Comparison of ENCODE assay signal across 9 cellular contexts in genomic region chr2:111054791-111055627, GRCh38.
A peak's percentile ranks its signal among the peaks of the same experiment; 100 is the strongest.
DNase-seq lines count a peak whose midpoint lies in the region; ATAC-seq and TF ChIP-seq lines count a peak whose summit lies in the region.
"Had no signal": no experiment of that assay in that cellular context is flagged by ENCODE, and none has a peak within 500 bp of the region (broad histone marks: within the 10 kb centered on the region; RNA-seq: fewer than 3 reads in every experiment).

No MANE protein-coding gene starts in this region.

- intact Hi-C loops in activated CD4-positive, alpha-beta memory T cell treated with anti-CD3 and anti-CD28 coated beads for 36 hours (cut with micrococcal nuclease): loop anchor here (1.0 to 2.0 kb wide), 3 partner anchors 12 to 45 kb away; no protein-coding TSS in a partner anchor

- H3K27ac Mint-ChIP-seq in activated CD4-positive, alpha-beta memory T cell treated with anti-CD3 and anti-CD28 coated beads for 36 hours: no peak overlapping the region
- H3K27ac Mint-ChIP-seq in activated CD4-positive, alpha-beta memory T cell treated with anti-CD3 and anti-CD28 coated beads, Interleukin-2, amount 10 ng/mL, durations not matched to agents 7 days and 5 days: no peak overlapping the region
- peak overlapping the region; percentile 92 for H3K27ac Mint-ChIP-seq in activated naive CD8-positive, alpha-beta T cell
- peak overlapping the region; percentile 77 for H3K27ac Mint-ChIP-seq in stimulated activated memory B cell treated with anti-CD40 and anti-IgM and Interleukin-4, amounts not matched to agents 10 μg/mL and 1 μg/mL and 100 μg/mL, for 72 hours
- no peak overlapping the region for H3K27ac Mint-ChIP-seq in HFFc6

- H3K4me3 Mint-ChIP-seq in activated CD4-positive, alpha-beta memory T cell treated with anti-CD3 and anti-CD28 coated beads for 36 hours: no peak overlapping the region
- H3K4me3 Mint-ChIP-seq in activated CD4-positive, alpha-beta memory T cell treated with anti-CD3 and anti-CD28 coated beads, Interleukin-2, amount 10 ng/mL, durations not matched to agents 7 days and 5 days: no peak overlapping the region
- H3K4me3 Mint-ChIP-seq in activated naive CD8-positive, alpha-beta T cell: peak overlapping the region; percentile 73
- H3K4me3 Mint-ChIP-seq in stimulated activated memory B cell treated with anti-CD40 and anti-IgM and Interleukin-4, amounts not matched to agents 10 μg/mL and 1 μg/mL and 100 μg/mL, for 72 hours: peak overlapping the region; percentile 19
- no peak overlapping the region for H3K4me3 Mint-ChIP-seq in HFFc6

- peaks cover 33% of the 10 kb centered on the region for H3K4me1 Mint-ChIP-seq in activated CD4-positive, alpha-beta memory T cell treated with anti-CD3 and anti-CD28 coated beads for 36 hours (ENCODE audit: low read depth)
- H3K4me1 Mint-ChIP-seq in activated CD4-positive, alpha-beta memory T cell treated with anti-CD3 and anti-CD28 coated beads, Interleukin-2, amount 10 ng/mL, durations not matched to agents 7 days and 5 days: peaks cover 11% of the 10 kb centered on the region
- peaks cover 41% of the 10 kb centered on the region for H3K4me1 Mint-ChIP-seq in activated naive CD8-positive, alpha-beta T cell (ENCODE audit: low read depth)
- peaks cover 53% of the 10 kb centered on the region for H3K4me1 Mint-ChIP-seq in stimulated activated memory B cell treated with anti-CD40 and anti-IgM and Interleukin-4, amounts not matched to agents 10 μg/mL and 1 μg/mL and 100 μg/mL, for 72 hours
- no peaks in the 10 kb centered on the region for H3K4me1 Mint-ChIP-seq in HFFc6 (ENCODE audit: low read depth)

- DNase-seq in activated CD4-positive, alpha-beta memory T cell treated with anti-CD3 and anti-CD28 coated beads for 36 hours: peak; percentile 74
- DNase-seq in activated CD4-positive, alpha-beta memory T cell treated with anti-CD3 and anti-CD28 coated beads, Interleukin-2, amount 10 ng/mL, durations not matched to agents 7 days and 5 days: no peak
- DNase-seq in NCI-H1930 (lab: John Stamatoyannopoulos, UW) (no peak), EL (no peak), HFFc6 (no peak)
- DNase-seq: MG63 had no signal

- peak; percentile 64 for ATAC-seq in HG02973 (IDR thresholded peaks at IDR 0.05; ENCODE audit: unreplicated experiment)
- ATAC-seq in stimulated activated memory B cell treated with anti-CD40 and anti-IgM and Interleukin-4, amounts not matched to agents 10 μg/mL and 1 μg/mL and 100 μg/mL, for 72 hours: peak; percentile 90

- H3K27me3 Mint-ChIP-seq in activated CD4-positive, alpha-beta memory T cell treated with anti-CD3 and anti-CD28 coated beads for 36 hours: peaks cover 61% of the 10 kb centered on the region
- H3K27me3 Mint-ChIP-seq in activated CD4-positive, alpha-beta memory T cell treated with anti-CD3 and anti-CD28 coated beads, Interleukin-2, amount 10 ng/mL, durations not matched to agents 7 days and 5 days: peaks cover 44% of the 10 kb centered on the region
- peaks cover 2% of the 10 kb centered on the region for H3K27me3 Mint-ChIP-seq in activated naive CD8-positive, alpha-beta T cell
- peaks cover 17% of the 10 kb centered on the region for H3K27me3 Mint-ChIP-seq in stimulated activated memory B cell treated with anti-CD40 and anti-IgM and Interleukin-4, amounts not matched to agents 10 μg/mL and 1 μg/mL and 100 μg/mL, for 72 hours
- H3K27me3 Mint-ChIP-seq in HFFc6 (ENCODE audit: insufficient read depth): peaks cover 41% of the 10 kb centered on the region

- peaks cover 1% of the 10 kb centered on the region for H3K36me3 Mint-ChIP-seq in activated CD4-positive, alpha-beta memory T cell treated with anti-CD3 and anti-CD28 coated beads for 36 hours
- no peaks in the 10 kb centered on the region for H3K36me3 Mint-ChIP-seq in activated CD4-positive, alpha-beta memory T cell treated with anti-CD3 and anti-CD28 coated beads, Interleukin-2, amount 10 ng/mL, durations not matched to agents 7 days and 5 days (ENCODE audit: low read depth)
- H3K36me3 Mint-ChIP-seq in activated naive CD8-positive, alpha-beta T cell: peaks cover 2% of the 10 kb centered on the region
- H3K36me3 Mint-ChIP-seq in stimulated activated memory B cell treated with anti-CD40 and anti-IgM and Interleukin-4, amounts not matched to agents 10 μg/mL and 1 μg/mL and 100 μg/mL, for 72 hours: peaks cover 8% of the 10 kb centered on the region
- H3K36me3 Mint-ChIP-seq in HFFc6 (ENCODE audit: low read depth): no peaks in the 10 kb centered on the region

- POLR2A ChIA-PET in activated CD4-positive, alpha-beta memory T cell treated with anti-CD3 and anti-CD28 coated beads for 36 hours (lab: Charles Lee): interaction anchor here (1.8 kb wide), 1 partner anchor 12 kb away, joined by 5 read pairs; no protein-coding TSS in a partner anchor
- POLR2A ChIA-PET in activated CD4-positive, alpha-beta memory T cell treated with anti-CD3 and anti-CD28 coated beads, Interleukin-2, amount 10 ng/mL, durations not matched to agents 7 days and 5 days (lab: Charles Lee): no interaction called here

- CTCF ChIA-PET in activated CD4-positive, alpha-beta memory T cell treated with anti-CD3 and anti-CD28 coated beads for 36 hours (lab: Charles Lee): no interaction called here
- CTCF ChIA-PET in activated CD4-positive, alpha-beta memory T cell treated with anti-CD3 and anti-CD28 coated beads, Interleukin-2, amount 10 ng/mL, durations not matched to agents 7 days and 5 days (lab: Charles Lee): no interaction called here

- TF ChIP-seq CTCF in HFFc6 (IDR thresholded peaks at IDR 0.05): no peak

- H3K9me3 Mint-ChIP-seq in activated CD4-positive, alpha-beta memory T cell treated with anti-CD3 and anti-CD28 coated beads for 36 hours: peaks cover under 1% of the 10 kb centered on the region
- H3K9me3 Mint-ChIP-seq in activated CD4-positive, alpha-beta memory T cell treated with anti-CD3 and anti-CD28 coated beads, Interleukin-2, amount 10 ng/mL, durations not matched to agents 7 days and 5 days: no peaks in the 10 kb centered on the region
- H3K9me3 Mint-ChIP-seq in activated naive CD8-positive, alpha-beta T cell (ENCODE audit: low read depth): no peaks in the 10 kb centered on the region
- H3K9me3 Mint-ChIP-seq in stimulated activated memory B cell treated with anti-CD40 and anti-IgM and Interleukin-4, amounts not matched to agents 10 μg/mL and 1 μg/mL and 100 μg/mL, for 72 hours: peaks cover 4% of the 10 kb centered on the region
- no peaks in the 10 kb centered on the region; the same call in 1 of the 2 replicates for H3K9me3 Mint-ChIP-seq in HFFc6

Comparison
In these comparisons a context has a peak if more than half of its experiments do, and no peak if none do; other contexts are left out.
1. H3K27ac Mint-ChIP-seq: peak in activated naive CD8-positive, alpha-beta T cell (single experiment) and stimulated activated memory B cell treated with anti-CD40 and anti-IgM and Interleukin-4, amounts not matched to agents 10 μg/mL and 1 μg/mL and 100 μg/mL, for 72 hours (single experiment); none in activated CD4-positive, alpha-beta memory T cell treated with anti-CD3 and anti-CD28 coated beads for 36 hours (single experiment), activated CD4-positive, alpha-beta memory T cell treated with anti-CD3 and anti-CD28 coated beads, Interleukin-2, amount 10 ng/mL, durations not matched to agents 7 days and 5 days (single experiment) and HFFc6 (single experiment).
2. H3K4me3 Mint-ChIP-seq: peak in activated naive CD8-positive, alpha-beta T cell (single experiment) and stimulated activated memory B cell treated with anti-CD40 and anti-IgM and Interleukin-4, amounts not matched to agents 10 μg/mL and 1 μg/mL and 100 μg/mL, for 72 hours (single experiment); none in activated CD4-positive, alpha-beta memory T cell treated with anti-CD3 and anti-CD28 coated beads for 36 hours (single experiment), activated CD4-positive, alpha-beta memory T cell treated with anti-CD3 and anti-CD28 coated beads, Interleukin-2, amount 10 ng/mL, durations not matched to agents 7 days and 5 days (single experiment) and HFFc6 (single experiment).